Comparison of ENCODE assay signal across 8 cellular contexts in the genomic region with DNA sequence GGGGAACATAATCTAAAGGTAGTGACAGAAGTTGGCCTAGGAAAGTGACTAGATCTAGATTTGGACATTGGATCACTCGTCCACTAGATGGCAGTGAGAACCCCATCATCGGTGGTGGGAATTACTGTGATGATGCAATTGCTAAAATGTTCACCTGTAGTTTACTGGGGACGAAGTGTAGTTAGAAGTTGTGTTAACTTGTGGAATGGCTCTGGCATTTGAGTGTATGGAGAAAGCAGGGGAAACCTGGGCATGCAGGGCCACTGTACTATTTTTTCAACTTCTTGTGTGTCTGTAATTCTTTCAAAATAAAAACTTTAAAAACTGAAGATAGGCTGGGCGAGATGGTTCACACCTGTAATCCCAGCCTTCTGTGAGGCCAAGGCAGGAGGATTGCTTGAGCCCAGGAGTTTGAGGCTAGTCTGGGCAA.
DNase-seq lines count a peak whose midpoint lies in the region; ATAC-seq lines count a peak whose summit lies in the region.

No MANE protein-coding gene starts in this region.

- no peaks in the 10 kb centered on the region for H3K27me3 Mint-ChIP-seq in activated CD4-positive, alpha-beta T cell treated with anti-CD3 and anti-CD28 coated beads, Interleukin-2, amount 10 ng/mL, durations not matched to agents 24 days and 14 days

- intact Hi-C loops in activated CD4-positive, alpha-beta T cell treated with anti-CD3 and anti-CD28 coated beads, Interleukin-2, amount 10 ng/mL, durations not matched to agents 24 days and 14 days (cut with micrococcal nuclease), result loop anchor here (1.0 to 5.0 kb wide), 5 partner anchors 73 to 356 kb away; a partner anchor contains a TSS

- no peaks in the 10 kb centered on the region for H3K36me3 Mint-ChIP-seq in activated CD4-positive, alpha-beta T cell treated with anti-CD3 and anti-CD28 coated beads, Interleukin-2, amount 10 ng/mL, durations not matched to agents 24 days and 14 days (ENCODE audit: low read depth)

- no peak overlapping the region for H3K4me3 Mint-ChIP-seq in activated CD4-positive, alpha-beta T cell treated with anti-CD3 and anti-CD28 coated beads, Interleukin-2, amount 10 ng/mL, durations not matched to agents 24 days and 14 days

- no peak overlapping the region for H3K27ac Mint-ChIP-seq in activated CD4-positive, alpha-beta T cell treated with anti-CD3 and anti-CD28 coated beads, Interleukin-2, amount 10 ng/mL, durations not matched to agents 24 days and 14 days

- peaks cover 3% of the 10 kb centered on the region for H3K9me3 Mint-ChIP-seq in activated CD4-positive, alpha-beta T cell treated with anti-CD3 and anti-CD28 coated beads, Interleukin-2, amount 10 ng/mL, durations not matched to agents 24 days and 14 days

- in situ Hi-C loops in ACHN (cut with HindIII; ENCODE audit: low pct_ligation_motif_present, low pct_unique_long_range_greater_than_20kb, low sequenced_read_pairs), result no loop called here

- H3K4me1 Mint-ChIP-seq in activated CD4-positive, alpha-beta T cell treated with anti-CD3 and anti-CD28 coated beads, Interleukin-2, amount 10 ng/mL, durations not matched to agents 24 days and 14 days, result peaks cover 22% of the 10 kb centered on the region

- ATAC-seq in GM18517 (IDR thresholded peaks at IDR 0.05; ENCODE audit: unreplicated experiment), result peak; percentile 70
- ATAC-seq in HG03095 (IDR thresholded peaks at IDR 0.05; ENCODE audit: unreplicated experiment), result peak; percentile 69

- DNase-seq in ACHN, result peak; percentile 50
- peak; percentile 2 for DNase-seq in NCI-H446 treated with DMSO at 0.1 percent for 48 hours (lab: John Stamatoyannopoulos, UW)
- DNase-seq in activated CD4-positive, alpha-beta T cell treated with anti-CD3 and anti-CD28 coated beads, Interleukin-2, amount 10 ng/mL, durations not matched to agents 24 days and 14 days, result peak; percentile 91
- peak; percentile 60 for DNase-seq in dedifferentiated amniotic fluid mesenchymal stem cell (ENCODE audit: extremely low spot score)
- DNase-seq in lung microvascular endothelial cell (ENCODE audit: low read depth in 2 of 2), result peak; percentile 58 to 76
- peak; percentile 17 to 23 for DNase-seq in stimulated activated CD8-positive, alpha-beta memory T cell treated with anti-CD3 and anti-CD28 coated beads, Interleukin-2, amount 100 ng/mL, for 48 hours (ENCODE audit: low read depth in 2 of 2)

Comparison
In these comparisons a context has a peak if more than half of its experiments do, and no peak if none do; other contexts are left out.
1. Peak in every context shown above with its lines: DNase-seq and ATAC-seq.
2. DNase-seq: peak in every context shown above with its lines; median percentile 91 in activated CD4-positive, alpha-beta T cell treated with anti-CD3 and anti-CD28 coated beads, Interleukin-2, amount 10 ng/mL, durations not matched to agents 24 days and 14 days; 67 in lung microvascular endothelial cell; 60 in dedifferentiated amniotic fluid mesenchymal stem cell; 50 in ACHN; 20 in stimulated activated CD8-positive, alpha-beta memory T cell treated with anti-CD3 and anti-CD28 coated beads, Interleukin-2, amount 100 ng/mL, for 48 hours; 2 in NCI-H446 treated with DMSO at 0.1 percent for 48 hours.